ENCODE assay signal across 9 cellular contexts in the genomic region with DNA sequence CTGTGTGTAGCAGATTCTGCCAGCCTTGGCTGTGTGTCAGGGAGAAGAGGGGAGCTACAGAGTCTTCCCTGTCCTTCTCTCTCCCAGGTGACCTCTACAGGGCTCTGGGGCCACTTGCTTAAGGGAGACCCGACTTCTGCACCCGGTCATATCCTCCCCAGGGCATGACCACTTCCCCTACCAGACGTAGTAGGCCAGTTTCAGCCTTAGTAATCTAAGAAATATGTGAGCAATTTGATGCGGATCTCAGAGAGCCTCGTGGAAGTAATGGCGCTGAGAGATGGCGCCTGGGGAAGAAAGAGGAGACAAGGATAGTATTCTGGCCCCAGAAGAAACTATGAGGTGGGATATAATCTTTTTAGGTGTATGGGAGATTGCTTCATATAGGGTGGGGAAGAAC. TPM values are rescaled to one million over a fixed set of nuclear protein-coding genes. Genes with fewer than 3 reads are reported as not detected.
A peak's percentile ranks its signal among the peaks of the same experiment; 100 is the strongest.
DNase-seq lines count a peak whose midpoint lies in the region; ATAC-seq and TF ChIP-seq lines count a peak whose summit lies in the region.
"Had no signal": no experiment of that assay in that cellular context is flagged by ENCODE, and none has a peak within 500 bp of the region (broad histone marks: within the 10 kb centered on the region; RNA-seq: fewer than 3 reads in every experiment).

No MANE protein-coding gene starts in this region.

- peaks cover 7% of the 10 kb centered on the region for H3K27me3 Mint-ChIP-seq in endothelial cell (ENCODE audit: unreplicated experiment)
- H3K27me3 Mint-ChIP-seq in activated CD8-positive, alpha-beta T cell treated with anti-CD3 and anti-CD28 coated beads, Interleukin-2, amount 10 ng/mL, durations not matched to agents 7 days and 5 days (ENCODE audit: low read depth) = no peaks in the 10 kb centered on the region
- peaks cover 7 to 56% of the 10 kb centered on the region in 2 donors for H3K27me3 Mint-ChIP-seq in effector memory CD8-positive, alpha-beta T cell

- POLR2A ChIA-PET in PC-9 (lab: Charles Lee; ENCODE audit: unreplicated experiment) = no interaction called here
- POLR2A ChIA-PET in activated CD8-positive, alpha-beta T cell treated with anti-CD3 and anti-CD28 coated beads, Interleukin-2, amount 10 ng/mL, durations not matched to agents 7 days and 5 days (lab: Charles Lee) = no interaction called here

- no peak overlapping the region for H3K27ac Mint-ChIP-seq in endothelial cell (ENCODE audit: unreplicated experiment)
- no peak overlapping the region for H3K27ac Mint-ChIP-seq in activated CD8-positive, alpha-beta T cell treated with anti-CD3 and anti-CD28 coated beads, Interleukin-2, amount 10 ng/mL, durations not matched to agents 7 days and 5 days
- no peak overlapping the region for H3K27ac Mint-ChIP-seq in effector memory CD8-positive, alpha-beta T cell

- peak; percentile 89 for DNase-seq in AG10803 (ENCODE audit: low read depth)
- peak; percentile 64 to 90 for DNase-seq in PC-9
- no peak for DNase-seq in endothelial cell (ENCODE audit: low spot score)
- DNase-seq in activated CD8-positive, alpha-beta T cell treated with anti-CD3 and anti-CD28 coated beads, Interleukin-2, amount 10 ng/mL, durations not matched to agents 7 days and 5 days = no peak
- no peak for DNase-seq in DMS79 treated with DMSO at 0.1 percent for 48 hours (lab: John Stamatoyannopoulos, UW)
- no peak for DNase-seq in COR-L47 (lab: John Stamatoyannopoulos, UW)
- no peak for DNase-seq in effector memory CD8-positive, alpha-beta T cell
- DNase-seq: NCI-H510A had no signal

- no peaks in the 10 kb centered on the region for H3K36me3 Mint-ChIP-seq in endothelial cell (ENCODE audit: low read depth, unreplicated experiment)
- no peaks in the 10 kb centered on the region for H3K36me3 Mint-ChIP-seq in activated CD8-positive, alpha-beta T cell treated with anti-CD3 and anti-CD28 coated beads, Interleukin-2, amount 10 ng/mL, durations not matched to agents 7 days and 5 days (ENCODE audit: low read depth)
- H3K36me3 Mint-ChIP-seq in effector memory CD8-positive, alpha-beta T cell (ENCODE audit: insufficient read depth) = no peaks in the 10 kb centered on the region

- H3K4me1 Mint-ChIP-seq in endothelial cell (ENCODE audit: unreplicated experiment) = peaks cover 21% of the 10 kb centered on the region
- H3K4me1 Mint-ChIP-seq in activated CD8-positive, alpha-beta T cell treated with anti-CD3 and anti-CD28 coated beads, Interleukin-2, amount 10 ng/mL, durations not matched to agents 7 days and 5 days (ENCODE audit: low read depth) = peaks cover 4% of the 10 kb centered on the region
- H3K4me1 Mint-ChIP-seq in effector memory CD8-positive, alpha-beta T cell (ENCODE audit: low read depth in 2 of 2) = peaks cover 4 to 9% of the 10 kb centered on the region in 2 donors

- no peak overlapping the region for H3K9ac ChIP-seq in parathyroid adenoma

- H3K27me3 ChIP-seq in PC-9 (ENCODE audit: insufficient read depth, low read depth) (peaks cover 9% of the 10 kb centered on the region; the same call in 1 of the 2 replicates), parathyroid adenoma (ENCODE audit: control insufficient read depth, insufficient read depth, low read length) (no peaks in the 10 kb centered on the region)

- H3K4me2 ChIP-seq in PC-9 (peak overlapping the region; percentile 56), parathyroid adenoma (ENCODE audit: low read length) (no peak overlapping the region)

- intact Hi-C loops in PC-9 (cut with micrococcal nuclease; ENCODE audit: unreplicated experiment) = loop anchor here (1.0 kb wide), 1 partner anchor 14 kb away; no protein-coding TSS in a partner anchor

- H3K9me2 ChIP-seq in PC-9 (ENCODE audit: insufficient read depth) = no peaks in the 10 kb centered on the region

- no peaks in the 10 kb centered on the region for H4K20me1 ChIP-seq in PC-9 (ENCODE audit: insufficient read depth)

- H3K27ac ChIP-seq in PC-9 = peak overlapping the region; percentile 44
- peak overlapping the region; percentile 15 for H3K27ac ChIP-seq in parathyroid adenoma

- H3K4me3 ChIP-seq in AG10803 (ENCODE audit: low read length) (no peak overlapping the region), PC-9 (no peak overlapping the region), parathyroid adenoma (ENCODE audit: low read depth, low read length) (no peak overlapping the region)

- H3K9me3 ChIP-seq in PC-9 (ENCODE audit: insufficient read depth, low read depth) = no peaks in the 10 kb centered on the region
- no peaks in the 10 kb centered on the region for H3K9me3 ChIP-seq in parathyroid adenoma (ENCODE audit: control insufficient read depth, low read length)

- CTCF ChIA-PET in PC-9 (lab: Charles Lee) = no interaction called here
- CTCF ChIA-PET in activated CD8-positive, alpha-beta T cell treated with anti-CD3 and anti-CD28 coated beads, Interleukin-2, amount 10 ng/mL, durations not matched to agents 7 days and 5 days (lab: Charles Lee) = interaction anchor here (0.7 to 1.4 kb wide), 2 partner anchors 24 to 72 kb away, joined by 3 to 4 read pairs; no protein-coding TSS in a partner anchor

- TF ChIP-seq CTCF in AG10803 (conservative IDR thresholded peaks at IDR 0.05; ENCODE audit: low read length) (no peak), PC-9 (conservative IDR thresholded peaks at IDR 0.05) (no peak), endothelial cell (IDR thresholded peaks at IDR 0.05; ENCODE audit: unreplicated experiment) (no peak), parathyroid adenoma (IDR thresholded peaks at IDR 0.05) (no peak)

- H3K79me2 ChIP-seq in PC-9 (ENCODE audit: low read depth) = no peaks in the 10 kb centered on the region
- peaks cover 5% of the 10 kb centered on the region for H3K79me2 ChIP-seq in parathyroid adenoma

- H3K36me3 ChIP-seq in PC-9 (ENCODE audit: low read depth) = no peaks in the 10 kb centered on the region
- H3K36me3 ChIP-seq in parathyroid adenoma (ENCODE audit: control insufficient read depth, insufficient read depth, low read length) = no peaks in the 10 kb centered on the region

- peaks cover 29% of the 10 kb centered on the region for H3F3A ChIP-seq in PC-9 (ENCODE audit: insufficient read depth, low read depth)

- H3K9me3 Mint-ChIP-seq in endothelial cell (ENCODE audit: unreplicated experiment) = no peaks in the 10 kb centered on the region
- H3K9me3 Mint-ChIP-seq in activated CD8-positive, alpha-beta T cell treated with anti-CD3 and anti-CD28 coated beads, Interleukin-2, amount 10 ng/mL, durations not matched to agents 7 days and 5 days (ENCODE audit: insufficient read depth) = no peaks in the 10 kb centered on the region
- H3K9me3 Mint-ChIP-seq in effector memory CD8-positive, alpha-beta T cell = no peaks in the 10 kb centered on the region

- no peak overlapping the region for H2AFZ ChIP-seq in PC-9
- no peak overlapping the region for H2AFZ ChIP-seq in parathyroid adenoma

- H3K4me1 ChIP-seq in PC-9 (replicated peaks; ENCODE audit: insufficient read depth) (peaks cover 55% of the 10 kb centered on the region), parathyroid adenoma (peaks cover 4% of the 10 kb centered on the region)

- BruUV-seq in PC-9 (replicated peaks; lab: Mats Ljungman, UMichigan) = no TSS peak

- no peak for ATAC-seq in activated CD8-positive, alpha-beta T cell treated with anti-CD3 and anti-CD28 coated beads, Interleukin-2, amount 10 ng/mL, durations not matched to agents 7 days and 5 days
- no peak for ATAC-seq in effector memory CD8-positive, alpha-beta T cell (replicated peaks)

- H3K4me3 Mint-ChIP-seq in endothelial cell (ENCODE audit: unreplicated experiment) = peak overlapping the region; percentile 15
- H3K4me3 Mint-ChIP-seq in activated CD8-positive, alpha-beta T cell treated with anti-CD3 and anti-CD28 coated beads, Interleukin-2, amount 10 ng/mL, durations not matched to agents 7 days and 5 days = no peak overlapping the region
- H3K4me3 Mint-ChIP-seq in effector memory CD8-positive, alpha-beta T cell = no peak overlapping the region

RNA-seq across cellular contexts. Expression of a gene that starts 41.9 kb away (rescaled TPM):
- total RNA-seq in PC-9 (2021) = 19.7 and 24.2 TPM in 2 replicates
- 9.9 TPM for total RNA-seq in endothelial cell (ENCODE audit: unreplicated experiment)
- 1 to 10 TPM in 1 of 2 experiments, under 1 TPM in 1; 0.40 to 1.4 TPM for total RNA-seq in activated CD8-positive, alpha-beta T cell treated with anti-CD3 and anti-CD28 coated beads, Interleukin-2, amount 10 ng/mL, durations not matched to agents 7 days and 5 days

Comparison
In these comparisons a context has a peak if more than half of its experiments do, and no peak if none do; other contexts are left out.
1. DNase-seq: peak in AG10803 (single experiment) and PC-9 (2 of 2); none in endothelial cell (single experiment), activated CD8-positive, alpha-beta T cell treated with anti-CD3 and anti-CD28 coated beads, Interleukin-2, amount 10 ng/mL, durations not matched to agents 7 days and 5 days (single experiment), DMS79 treated with DMSO at 0.1 percent for 48 hours (single experiment), COR-L47 (single experiment) and effector memory CD8-positive, alpha-beta T cell (0 of 3).